In the genomic region with DNA sequence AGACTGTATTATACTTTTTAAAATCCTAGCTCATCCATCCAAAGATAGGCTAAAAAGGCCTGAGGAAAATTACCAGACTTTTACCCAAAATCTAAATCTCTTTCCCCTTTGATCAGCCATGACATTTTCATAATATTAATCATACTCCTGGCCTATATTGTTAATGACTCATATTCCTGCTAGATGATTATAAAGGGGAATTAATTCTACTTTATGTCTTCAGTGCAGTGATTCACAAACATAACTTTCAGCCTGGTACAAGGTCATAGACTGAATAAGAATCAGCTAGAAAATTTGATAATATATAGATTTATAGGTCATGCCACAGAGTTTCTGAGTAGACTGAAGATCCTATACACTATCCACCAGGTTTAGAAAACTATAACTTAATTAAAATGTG, we compare ENCODE assay signal across 29 cellular contexts.
DNase-seq lines count a peak whose midpoint lies in the region; ATAC-seq and TF ChIP-seq lines count a peak whose summit lies in the region.
"Had no signal": no experiment of that assay in that cellular context is flagged by ENCODE, and none has a peak within 500 bp of the region (broad histone marks: within the 10 kb centered on the region; RNA-seq: fewer than 3 reads in every experiment).

No MANE protein-coding gene starts in this region.

- H3K9me3 Mint-ChIP-seq in activated CD4-positive, alpha-beta T cell treated with anti-CD3 and anti-CD28 coated beads for 36 hours (ENCODE audit: low read depth): peaks cover 3% of the 10 kb centered on the region

- no peaks in the 10 kb centered on the region for H3F3A ChIP-seq in OCI-LY1 (ENCODE audit: insufficient read depth, low read length)

- no peaks in the 10 kb centered on the region for H3K27me3 ChIP-seq in OCI-LY1 (ENCODE audit: insufficient read depth, low read length)
- H3K27me3 ChIP-seq: BE2C had no signal

- intact Hi-C loops in activated CD4-positive, alpha-beta T cell treated with anti-CD3 and anti-CD28 coated beads for 36 hours (cut with DNase I, micrococcal nuclease): no loop called here

- no peak overlapping the region for H3K4me3 ChIP-seq in OCI-LY1 (ENCODE audit: low read depth, low read length, poor library complexity, severe bottlenecking)
- H3K4me3 ChIP-seq in epithelial cell of esophagus (ENCODE audit: low read length): no peak overlapping the region
- H3K4me3 ChIP-seq: HAP-1, SK-N-MC had no signal

- H3K36me3 Mint-ChIP-seq in activated CD4-positive, alpha-beta T cell treated with anti-CD3 and anti-CD28 coated beads for 36 hours (ENCODE audit: low read depth): no peaks in the 10 kb centered on the region
- H3K36me3 Mint-ChIP-seq: CD14-positive monocyte; CD8-positive, alpha-beta memory T cell; IgD-negative memory B cell had no signal

- no peaks in the 10 kb centered on the region for H3K4me1 ChIP-seq in OCI-LY1 (ENCODE audit: insufficient read depth, low read length, severe bottlenecking)
- H3K4me1 ChIP-seq: HAP-1 had no signal

- no peaks in the 10 kb centered on the region for H3K4me1 Mint-ChIP-seq in activated CD4-positive, alpha-beta T cell treated with anti-CD3 and anti-CD28 coated beads for 36 hours
- H3K4me1 Mint-ChIP-seq: CD14-positive monocyte; CD8-positive, alpha-beta memory T cell; IgD-negative memory B cell had no signal

- H3K36me3 ChIP-seq in OCI-LY1 (ENCODE audit: insufficient read depth, low read length): no peaks in the 10 kb centered on the region
- H3K36me3 ChIP-seq: BE2C, HAP-1 had no signal

- no peaks in the 10 kb centered on the region for H3K27me3 Mint-ChIP-seq in activated CD4-positive, alpha-beta T cell treated with anti-CD3 and anti-CD28 coated beads for 36 hours
- H3K27me3 Mint-ChIP-seq: CD8-positive, alpha-beta memory T cell; IgD-negative memory B cell had no signal

- H3K4me3 Mint-ChIP-seq in activated CD4-positive, alpha-beta T cell treated with anti-CD3 and anti-CD28 coated beads for 36 hours: no peak overlapping the region
- H3K4me3 Mint-ChIP-seq: CD14-positive monocyte; CD8-positive, alpha-beta memory T cell; IgD-negative memory B cell had no signal

- ATAC-seq in SK-N-SH treated with all-trans-retinoic acid at 6 μM for 48 hours: peak; percentile 43; the same call in 2 of the 3 replicates
- ATAC-seq in activated CD4-positive, alpha-beta T cell treated with anti-CD3 and anti-CD28 coated beads for 36 hours: no peak

- H3K9ac ChIP-seq in OCI-LY1 (ENCODE audit: low read length): no peak overlapping the region
- H3K9ac ChIP-seq: KMS-11 had no signal

- peak overlapping the region; percentile 88; the same call in 1 of the 2 replicates for H2AFZ ChIP-seq in OCI-LY1 (ENCODE audit: low read length)

- TF ChIP-seq CTCF in OCI-LY1 (IDR thresholded peaks at IDR 0.05; ENCODE audit: low read length): no peak
- no peak for TF ChIP-seq CTCF in epithelial cell of esophagus (IDR thresholded peaks at IDR 0.05; ENCODE audit: insufficient read depth, low read depth, low read length, missing control alignments)

- no peak overlapping the region for H3K4me2 ChIP-seq in OCI-LY1 (ENCODE audit: low read length)
- H3K4me2 ChIP-seq: KMS-11 had no signal

- POLR2A ChIA-PET in activated CD4-positive, alpha-beta T cell treated with anti-CD3 and anti-CD28 coated beads for 36 hours (lab: Charles Lee): no interaction called here

- no peaks in the 10 kb centered on the region for H3K9me2 ChIP-seq in OCI-LY1 (ENCODE audit: low read depth, low read length)

- H3K9me3 ChIP-seq in OCI-LY1 (ENCODE audit: low read length): 0 out of 2 replicates have a peak, but pooled peaks cover 2% of the 10 kb centered on the region
- H3K9me3 ChIP-seq: BE2C, HAP-1 had no signal

- no peaks in the 10 kb centered on the region for H3K79me2 ChIP-seq in OCI-LY1 (ENCODE audit: insufficient read depth, low read length)

- DNase-seq in EL (peak; percentile 8), epithelial cell of esophagus (ENCODE audit: low read depth) (peak; percentile 50), DMS114 treated with DMSO at 0.1 percent for 48 hours (lab: John Stamatoyannopoulos, UW; ENCODE audit: unreplicated experiment) (no peak), DMS153 (lab: John Stamatoyannopoulos, UW) (no peak), cerebellar cortex (ENCODE audit: low spot score) (no peak)
- DNase-seq in activated CD4-positive, alpha-beta T cell treated with anti-CD3 and anti-CD28 coated beads for 36 hours: no peak
- DNase-seq: 8988T; ACHN; BE2C; CD8-positive, alpha-beta memory T cell; DMS 273 treated with DMSO at 0.1 percent for 48 hours; DND-41; GOT3; NCI-H1048; NCI-H1417; NCI-H1694; NCI-H2029 treated with DMSO at 0.1 percent for 48 hours; NCI-H446 treated with DMSO at 0.1 percent for 48 hours; NCI-H526; NCI-H82; NK-92 treated with Interleukin-12 subunit alpha and Interleukin-12 subunit beta, amount 100 ng/mL, for 24 hours; SIG-M5 had no signal

- no peak overlapping the region for H3K27ac Mint-ChIP-seq in activated CD4-positive, alpha-beta T cell treated with anti-CD3 and anti-CD28 coated beads for 36 hours
- H3K27ac Mint-ChIP-seq: CD14-positive monocyte; CD8-positive, alpha-beta memory T cell; IgD-negative memory B cell had no signal

- H3K27ac ChIP-seq in OCI-LY1 (ENCODE audit: low read depth, low read length, poor library complexity, severe bottlenecking): no peak overlapping the region
- H3K27ac ChIP-seq: KMS-11, SK-N-MC had no signal

- CTCF ChIA-PET in activated CD4-positive, alpha-beta T cell treated with anti-CD3 and anti-CD28 coated beads for 36 hours (lab: Charles Lee): interaction anchor here (0.6 kb wide), 1 partner anchor 30 kb away, joined by 3 read pairs; no protein-coding TSS in a partner anchor

- H4K20me1 ChIP-seq in OCI-LY1 (ENCODE audit: insufficient read depth, low read length): no peaks in the 10 kb centered on the region

TF ChIP-seq in SK-N-SH treated with all-trans-retinoic acid at 6 μM for 48 hours, 23 proteins besides CTCF, POLR2A, EP300 and RAD21 (continues in another document):
- TF ChIP-seq GLIS3 (CRISPR knock-in tag; IDR thresholded peaks at IDR 0.05) (no peak), OSR1 (CRISPR knock-in tag; IDR thresholded peaks at IDR 0.05) (no peak), ZC3H10 (CRISPR knock-in tag; IDR thresholded peaks at IDR 0.05) (no peak), TCF4 (CRISPR knock-in tag; IDR thresholded peaks at IDR 0.05; ENCODE audit: borderline replicate concordance) (no peak), ZFP3 (CRISPR knock-in tag; IDR thresholded peaks at IDR 0.05) (no peak), SNAI2 (CRISPR knock-in tag; IDR thresholded peaks at IDR 0.05) (no peak), ESRRG (CRISPR knock-in tag; IDR thresholded peaks at IDR 0.05) (no peak), BACH2 (CRISPR knock-in tag; IDR thresholded peaks at IDR 0.05; ENCODE audit: borderline replicate concordance) (no peak), ARNTL (CRISPR knock-in tag; IDR thresholded peaks at IDR 0.05; ENCODE audit: borderline replicate concordance, low read depth) (no peak), ZNF565 (CRISPR knock-in tag; conservative IDR thresholded peaks at IDR 0.05; ENCODE audit: low read depth) (no peak), ZNF8 (CRISPR knock-in tag; IDR thresholded peaks at IDR 0.05) (no peak)
- TF ChIP-seq, protein P1, sequence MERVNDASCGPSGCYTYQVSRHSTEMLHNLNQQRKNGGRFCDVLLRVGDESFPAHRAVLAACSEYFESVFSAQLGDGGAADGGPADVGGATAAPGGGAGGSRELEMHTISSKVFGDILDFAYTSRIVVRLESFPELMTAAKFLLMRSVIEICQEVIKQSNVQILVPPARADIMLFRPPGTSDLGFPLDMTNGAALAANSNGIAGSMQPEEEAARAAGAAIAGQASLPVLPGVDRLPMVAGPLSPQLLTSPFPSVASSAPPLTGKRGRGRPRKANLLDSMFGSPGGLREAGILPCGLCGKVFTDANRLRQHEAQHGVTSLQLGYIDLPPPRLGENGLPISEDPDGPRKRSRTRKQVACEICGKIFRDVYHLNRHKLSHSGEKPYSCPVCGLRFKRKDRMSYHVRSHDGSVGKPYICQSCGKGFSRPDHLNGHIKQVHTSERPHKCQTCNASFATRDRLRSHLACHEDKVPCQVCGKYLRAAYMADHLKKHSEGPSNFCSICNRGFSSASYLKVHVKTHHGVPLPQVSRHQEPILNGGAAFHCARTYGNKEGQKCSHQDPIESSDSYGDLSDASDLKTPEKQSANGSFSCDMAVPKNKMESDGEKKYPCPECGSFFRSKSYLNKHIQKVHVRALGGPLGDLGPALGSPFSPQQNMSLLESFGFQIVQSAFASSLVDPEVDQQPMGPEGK (CRISPR knock-in tag; IDR thresholded peaks at IDR 0.05; ENCODE audit: borderline replicate concordance): no peak
- TF ChIP-seq, protein P2, sequence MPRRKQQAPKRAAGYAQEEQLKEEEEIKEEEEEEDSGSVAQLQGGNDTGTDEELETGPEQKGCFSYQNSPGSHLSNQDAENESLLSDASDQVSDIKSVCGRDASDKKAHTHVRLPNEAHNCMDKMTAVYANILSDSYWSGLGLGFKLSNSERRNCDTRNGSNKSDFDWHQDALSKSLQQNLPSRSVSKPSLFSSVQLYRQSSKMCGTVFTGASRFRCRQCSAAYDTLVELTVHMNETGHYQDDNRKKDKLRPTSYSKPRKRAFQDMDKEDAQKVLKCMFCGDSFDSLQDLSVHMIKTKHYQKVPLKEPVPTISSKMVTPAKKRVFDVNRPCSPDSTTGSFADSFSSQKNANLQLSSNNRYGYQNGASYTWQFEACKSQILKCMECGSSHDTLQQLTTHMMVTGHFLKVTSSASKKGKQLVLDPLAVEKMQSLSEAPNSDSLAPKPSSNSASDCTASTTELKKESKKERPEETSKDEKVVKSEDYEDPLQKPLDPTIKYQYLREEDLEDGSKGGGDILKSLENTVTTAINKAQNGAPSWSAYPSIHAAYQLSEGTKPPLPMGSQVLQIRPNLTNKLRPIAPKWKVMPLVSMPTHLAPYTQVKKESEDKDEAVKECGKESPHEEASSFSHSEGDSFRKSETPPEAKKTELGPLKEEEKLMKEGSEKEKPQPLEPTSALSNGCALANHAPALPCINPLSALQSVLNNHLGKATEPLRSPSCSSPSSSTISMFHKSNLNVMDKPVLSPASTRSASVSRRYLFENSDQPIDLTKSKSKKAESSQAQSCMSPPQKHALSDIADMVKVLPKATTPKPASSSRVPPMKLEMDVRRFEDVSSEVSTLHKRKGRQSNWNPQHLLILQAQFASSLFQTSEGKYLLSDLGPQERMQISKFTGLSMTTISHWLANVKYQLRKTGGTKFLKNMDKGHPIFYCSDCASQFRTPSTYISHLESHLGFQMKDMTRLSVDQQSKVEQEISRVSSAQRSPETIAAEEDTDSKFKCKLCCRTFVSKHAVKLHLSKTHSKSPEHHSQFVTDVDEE (CRISPR knock-in tag; IDR thresholded peaks at IDR 0.05): no peak

Comparison
In these comparisons a context has a peak if more than half of its experiments do, and no peak if none do; other contexts are left out.
1. DNase-seq: peak in EL (single experiment) and epithelial cell of esophagus (single experiment); none in DMS114 treated with DMSO at 0.1 percent for 48 hours (single experiment), DMS153 (single experiment), activated CD4-positive, alpha-beta T cell treated with anti-CD3 and anti-CD28 coated beads for 36 hours (single experiment) and cerebellar cortex (single experiment).